ENCODE assay signal across 7 cellular contexts in genomic region chr16:9091867-9092281, GRCh38. TPM values are rescaled to one million over a fixed set of nuclear protein-coding genes. Genes with fewer than 3 reads are reported as not detected.
A peak's percentile ranks its signal among the peaks of the same experiment; 100 is the strongest.
DNase-seq lines count a peak whose midpoint lies in the region; ATAC-seq and TF ChIP-seq lines count a peak whose summit lies in the region.

No MANE protein-coding gene starts in this region.

- DNase-seq in OCI-LY7 (ENCODE audit: low spot score) (peak; percentile 57), adipocyte (ENCODE audit: low read depth) (peak; percentile 62), iPS DF 6.9 (ENCODE audit: low read depth, low spot score) (no peak), DMS153 (lab: John Stamatoyannopoulos, UW) (no peak)

- WGBS in iPS DF 6.9 (ENCODE audit: insufficient coverage, insufficient read length), result no CpG with 5 or more reads among the region's 51 CpGs

- H3K4me1 ChIP-seq in OCI-LY7 (ENCODE audit: insufficient read depth, low read length, poor library complexity, severe bottlenecking), result peaks cover 38% of the 10 kb centered on the region
- H3K4me1 ChIP-seq in adipocyte (ENCODE audit: control insufficient read depth, insufficient read depth, low read length), result peaks cover 29% of the 10 kb centered on the region
- H3K4me1 ChIP-seq in iPS DF 6.9 (ENCODE audit: control insufficient read depth, insufficient read depth, low read length), result peaks cover 2% of the 10 kb centered on the region; the same call in 1 of the 2 replicates
- peaks cover 30% of the 10 kb centered on the region for H3K4me1 ChIP-seq in skeletal muscle satellite cell (ENCODE audit: control insufficient read depth, insufficient read depth, low read length)

- peaks cover 53% of the 10 kb centered on the region for H3K79me2 ChIP-seq in OCI-LY7 (ENCODE audit: insufficient read depth, low read depth, low read length)

- H3K27me3 ChIP-seq in adipocyte (replicated peaks; ENCODE audit: control insufficient read depth, insufficient read depth, low read length) (no peaks in the 10 kb centered on the region), iPS DF 6.9 (ENCODE audit: control insufficient read depth, insufficient read depth, low read length) (no peaks in the 10 kb centered on the region), skeletal muscle satellite cell (ENCODE audit: control insufficient read depth, insufficient read depth, low read length) (no peaks in the 10 kb centered on the region)

- peaks cover 44% of the 10 kb centered on the region for H3K36me3 ChIP-seq in OCI-LY7 (ENCODE audit: insufficient read depth, low read length)
- H3K36me3 ChIP-seq in adipocyte (ENCODE audit: control insufficient read depth, insufficient read depth, low read length, severe bottlenecking), result peaks cover 33% of the 10 kb centered on the region
- peaks cover 2% of the 10 kb centered on the region for H3K36me3 ChIP-seq in iPS DF 6.9 (ENCODE audit: control insufficient read depth, insufficient read depth, low read length)
- H3K36me3 ChIP-seq in skeletal muscle satellite cell (ENCODE audit: insufficient read depth, low read length), result peaks cover 37% of the 10 kb centered on the region

- CTCF ChIA-PET in OCI-LY7 (lab: Charles Lee; ENCODE audit: unreplicated experiment), result interaction anchor here (0.8 to 1.5 kb wide), 2 partner anchors 14 to 49 kb away, joined by 4 to 5 read pairs; no protein-coding TSS in a partner anchor

- no peak overlapping the region for H2AFZ ChIP-seq in OCI-LY7 (ENCODE audit: low read length)

- H3K27ac ChIP-seq in OCI-LY7 (ENCODE audit: low read depth, low read length, poor library complexity, severe bottlenecking) (peak overlapping the region; percentile 72), iPS DF 6.9 (ENCODE audit: low read length) (no peak overlapping the region)

- H4K20me1 ChIP-seq in OCI-LY7 (ENCODE audit: insufficient read depth, low read length), result peaks cover 39% of the 10 kb centered on the region

- H3K9me3 ChIP-seq in OCI-LY7 (ENCODE audit: low read length) (no peaks in the 10 kb centered on the region), adipocyte (ENCODE audit: control insufficient read depth, low read length) (no peaks in the 10 kb centered on the region), iPS DF 6.9 (ENCODE audit: control insufficient read depth, insufficient read depth, low read length) (no peaks in the 10 kb centered on the region), skeletal muscle satellite cell (replicated peaks; ENCODE audit: low read length) (no peaks in the 10 kb centered on the region)

- H3K9me2 ChIP-seq in OCI-LY7 (ENCODE audit: insufficient read depth, low read length), result no peaks in the 10 kb centered on the region

- H3K4me3 ChIP-seq in OCI-LY7 (ENCODE audit: low read depth, low read length, poor library complexity, severe bottlenecking) (peak overlapping the region; percentile 92), adipocyte (ENCODE audit: low read length) (peak overlapping the region; percentile 98), iPS DF 6.9 (ENCODE audit: low read length) (peak overlapping the region; percentile 92), skeletal muscle satellite cell (ENCODE audit: low read length) (peak overlapping the region; percentile 80)

- no peak for TF ChIP-seq CTCF in OCI-LY7 (conservative IDR thresholded peaks at IDR 0.05; ENCODE audit: low read length)

- no TSS peak for BruUV-seq in OCI-LY7 (replicated peaks; lab: Mats Ljungman, UMichigan)

- peak; percentile 8 for ATAC-seq in GM18519 (IDR thresholded peaks at IDR 0.05; ENCODE audit: low FRiP score, unreplicated experiment)
- peak; percentile 12 for ATAC-seq in HG02610 (IDR thresholded peaks at IDR 0.05; ENCODE audit: unreplicated experiment)

- peak overlapping the region; percentile 89 for H3K4me2 ChIP-seq in OCI-LY7 (ENCODE audit: low read length)
- peak overlapping the region; percentile 88 for H3K4me2 ChIP-seq in skeletal muscle satellite cell (ENCODE audit: low read length)

- intact Hi-C loops in OCI-LY7 (cut with micrococcal nuclease; ENCODE audit: unreplicated experiment), result loop anchor here (1.0 to 10.0 kb wide), 6 partner anchors 13 to 1853 kb away; partner anchors contain the start of genes CARHSP1, CLEC16A, DEXI and NUBP1

- H3K9ac ChIP-seq in adipocyte (ENCODE audit: low read length) (peak overlapping the region; percentile 97), skeletal muscle satellite cell (ENCODE audit: low read depth, low read length) (peak overlapping the region; percentile 98)

- POLR2A ChIA-PET in OCI-LY7 (lab: Charles Lee), result interaction anchor here (0.9 to 2.0 kb wide), 8 partner anchors 13 to 223 kb away, joined by 3 to 46 read pairs (median 8); partner anchors contain the start of gene CARHSP1

RNA-seq across cellular contexts. Expression of gene HAPSTR1, which starts 0.4 kb away (rescaled TPM):
- 50.9 and 51.5 TPM in 2 replicates for total RNA-seq in OCI-LY7 (2014; rRNA removed; shearing (Covaris generic))
- 71.5 and 77.9 TPM in 2 replicates for total RNA-seq in OCI-LY7 (2022)
- total RNA-seq in skeletal muscle satellite cell (2012; rRNA removed), result 53.1 and 62.4 TPM in 2 replicates

Comparison
In these comparisons a context has a peak if more than half of its experiments do, and no peak if none do; other contexts are left out.
1. DNase-seq: peak in OCI-LY7 (single experiment) and adipocyte (single experiment); none in iPS DF 6.9 (single experiment) and DMS153 (single experiment).
2. Peak in every context shown above with its lines, with median percentiles within 50 percentile points of each other: H3K4me3 ChIP-seq.